Comparison of ENCODE assay signal across 8 cellular contexts in the genomic region with DNA sequence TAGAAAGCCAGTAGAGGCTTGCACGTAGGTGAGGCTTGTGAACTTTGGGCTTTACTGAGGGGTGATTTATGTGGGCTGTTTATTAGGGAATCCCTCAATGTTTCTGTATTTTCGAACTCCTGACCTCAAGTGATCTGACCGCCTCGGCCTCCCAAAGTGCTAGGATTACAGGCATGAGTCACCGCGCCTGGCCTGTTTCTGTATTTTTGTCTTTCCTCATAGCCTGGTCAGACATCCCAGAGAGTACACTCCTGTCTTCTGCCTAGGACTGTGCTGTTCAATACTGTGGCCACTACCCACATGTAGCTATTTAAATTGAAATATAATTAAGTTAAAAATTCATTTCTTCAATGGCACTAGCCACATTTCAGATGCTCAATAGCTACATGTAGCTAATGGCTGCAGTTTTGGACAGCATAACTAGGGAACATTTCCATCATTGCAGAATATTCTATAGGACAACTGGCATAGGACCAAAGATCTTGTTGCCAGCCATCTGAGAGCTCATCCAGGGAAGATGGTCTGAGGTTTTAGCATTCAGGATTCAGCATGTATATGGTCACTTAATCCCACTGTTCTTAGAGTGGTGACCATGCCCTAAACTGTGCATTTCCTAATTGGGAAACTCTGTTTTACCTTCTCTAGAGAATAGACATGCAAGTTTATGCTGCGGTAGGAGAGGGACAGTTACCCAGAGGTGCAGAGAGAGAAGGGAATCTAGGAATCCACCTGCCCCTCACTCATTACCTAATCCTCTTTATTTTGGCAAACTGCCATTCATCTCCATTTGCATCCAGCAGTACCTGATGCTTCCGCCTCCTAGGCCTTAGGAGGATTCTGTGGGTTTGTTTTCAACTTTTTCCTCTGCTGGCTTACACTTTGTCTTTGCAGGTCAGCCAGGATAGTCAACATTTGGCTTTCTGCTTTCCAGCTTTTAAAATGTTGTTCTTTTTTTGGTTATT.
DNase-seq lines count a peak whose midpoint lies in the region; ATAC-seq lines count a peak whose summit lies in the region.

No MANE protein-coding gene starts in this region.

- H2BK12ac ChIP-seq in trophoblast cell (ENCODE audit: low read length), result peak overlapping the region; percentile 65

- H3K27me3 Mint-ChIP-seq in stimulated activated memory B cell treated with anti-CD40 and anti-IgM and Interleukin-4, amounts not matched to agents 10 μg/mL and 1 μg/mL and 100 μg/mL, for 72 hours, result no peaks in the 10 kb centered on the region

- no peak overlapping the region for H4K12ac ChIP-seq in trophoblast cell (ENCODE audit: low read depth, low read length)

- no peak overlapping the region for H3K23ac ChIP-seq in trophoblast cell (ENCODE audit: low read length)

- H4K8ac ChIP-seq in trophoblast cell (ENCODE audit: low read depth, low read length), result peak overlapping the region; percentile 11

- H3K9me3 ChIP-seq in GM23248 (ENCODE audit: low read depth) (no peaks in the 10 kb centered on the region), endocrine pancreas (ENCODE audit: control insufficient read depth, low read length) (no peaks in the 10 kb centered on the region), trophoblast cell (ENCODE audit: insufficient read depth, low read depth, low read length) (no peaks in the 10 kb centered on the region)

- peak overlapping the region; percentile 51 for H4K91ac ChIP-seq in trophoblast cell (ENCODE audit: low read depth, low read length)

- H3K9me3 Mint-ChIP-seq in stimulated activated memory B cell treated with anti-CD40 and anti-IgM and Interleukin-4, amounts not matched to agents 10 μg/mL and 1 μg/mL and 100 μg/mL, for 72 hours, result peaks cover 8% of the 10 kb centered on the region

- H3K27me3 ChIP-seq in GM23248 (replicated peaks; ENCODE audit: insufficient read depth) (no peaks in the 10 kb centered on the region), endocrine pancreas (ENCODE audit: control insufficient read depth, insufficient read depth, low read length) (no peaks in the 10 kb centered on the region), trophoblast cell (ENCODE audit: insufficient read depth, low read length) (no peaks in the 10 kb centered on the region)

- peaks cover 51% of the 10 kb centered on the region for H3K4me1 Mint-ChIP-seq in stimulated activated memory B cell treated with anti-CD40 and anti-IgM and Interleukin-4, amounts not matched to agents 10 μg/mL and 1 μg/mL and 100 μg/mL, for 72 hours

- H3K4me2 ChIP-seq in GM23248 (ENCODE audit: unreplicated experiment) (peak overlapping the region; percentile 23), trophoblast cell (ENCODE audit: low read length) (no peak overlapping the region)

- H3K9me2 ChIP-seq in GM23248 (ENCODE audit: insufficient read depth), result no peaks in the 10 kb centered on the region

- no peaks in the 10 kb centered on the region for H4K20me1 ChIP-seq in GM23248 (ENCODE audit: insufficient read depth)

- peak overlapping the region; percentile 21 for H3K18ac ChIP-seq in trophoblast cell (ENCODE audit: low read length)

- peak overlapping the region; percentile 55 for H2BK120ac ChIP-seq in trophoblast cell (ENCODE audit: insufficient read depth, low read length, poor library complexity)

- peak; percentile 70 for DNase-seq in GM23248
- DNase-seq in NCI-H2171 treated with DMSO at 0.1 percent for 48 hours (lab: John Stamatoyannopoulos, UW), result peak; percentile 75
- DNase-seq in trophoblast cell, result peak in 1 of 2 donors; percentile 25
- DNase-seq in stimulated activated CD4-positive, alpha-beta T cell treated with anti-CD3 and anti-CD28 coated beads, Interleukin-4, amount 100 ng/mL, for 1 hour, result no peak
- DNase-seq in activated CD4-positive, CD25-positive, alpha-beta regulatory T cell (lab: John Stamatoyannopoulos, UW), result no peak

- WGBS in GM23248 (ENCODE audit: low coverage in 1 of 2, low lambda C conversion rate in 2 of 2, missing lambda C conversion rate in 2 of 2), 2 experiments, result 14% methylated on average over 8 of the region's 8 CpGs
- no CpG with 5 or more reads among the region's 8 CpGs for WGBS in trophoblast cell (ENCODE audit: extremely low coverage, insufficient coverage, insufficient read length)

- H3K4me3 ChIP-seq in GM23248 (peak overlapping the region; percentile 20; the same call in 1 of the 2 replicates), endocrine pancreas (ENCODE audit: control insufficient read depth, insufficient read depth, low read length) (no peak overlapping the region), trophoblast cell (ENCODE audit: low read depth, low read length) (no peak overlapping the region)

- H3K14ac ChIP-seq in trophoblast cell (ENCODE audit: low read length), result peak overlapping the region; percentile 70

- no peak for ATAC-seq in GM18517 (IDR thresholded peaks at IDR 0.05; ENCODE audit: unreplicated experiment)
- no peak for ATAC-seq in stimulated activated memory B cell treated with anti-CD40 and anti-IgM and Interleukin-4, amounts not matched to agents 10 μg/mL and 1 μg/mL and 100 μg/mL, for 72 hours

- H3K79me2 ChIP-seq in GM23248 (ENCODE audit: insufficient read depth) (peaks cover 65% of the 10 kb centered on the region), trophoblast cell (ENCODE audit: control insufficient read depth, insufficient read depth, low read length, poor library complexity) (no peaks in the 10 kb centered on the region)

- H3F3A ChIP-seq in GM23248 (ENCODE audit: insufficient read depth), result peaks cover 11% of the 10 kb centered on the region

- peaks cover 34% of the 10 kb centered on the region for H3K4me1 ChIP-seq in GM23248 (ENCODE audit: insufficient read depth)
- H3K4me1 ChIP-seq in endocrine pancreas (ENCODE audit: control insufficient read depth, insufficient read depth, low read length), result peaks cover 27% of the 10 kb centered on the region
- peaks cover 5 to 7% of the 10 kb centered on the region in 2 experiments for H3K4me1 ChIP-seq in trophoblast cell (ENCODE audit: control insufficient read depth in 1 of 2, insufficient read depth in 2 of 2, low read length in 2 of 2)

- H3K36me3 ChIP-seq in GM23248 (ENCODE audit: low read depth) (no peaks in the 10 kb centered on the region), endocrine pancreas (ENCODE audit: control insufficient read depth, insufficient read depth, low read length) (no peaks in the 10 kb centered on the region), trophoblast cell (ENCODE audit: control insufficient read depth in 1 of 2, insufficient read depth in 2 of 2, low read length in 2 of 2) (peaks cover 0 to 3% of the 10 kb centered on the region in 2 experiments)

- H3K27ac ChIP-seq in GM23248 (peak overlapping the region; percentile 25; the same call in 1 of the 2 replicates), trophoblast cell (ENCODE audit: low read depth, low read length) (peak overlapping the region; percentile 27)

- peak overlapping the region; percentile 83 for H2AK5ac ChIP-seq in trophoblast cell (ENCODE audit: low read length)

- peak overlapping the region; percentile 41 for H3K4ac ChIP-seq in trophoblast cell (ENCODE audit: low read depth, low read length)

- H3K27ac Mint-ChIP-seq in stimulated activated memory B cell treated with anti-CD40 and anti-IgM and Interleukin-4, amounts not matched to agents 10 μg/mL and 1 μg/mL and 100 μg/mL, for 72 hours, result no peak overlapping the region

- H3K4me3 Mint-ChIP-seq in stimulated activated memory B cell treated with anti-CD40 and anti-IgM and Interleukin-4, amounts not matched to agents 10 μg/mL and 1 μg/mL and 100 μg/mL, for 72 hours, result no peak overlapping the region

- in situ Hi-C loops in GM23248 (cut with MboI), result no loop called here

- H3K36me3 Mint-ChIP-seq in stimulated activated memory B cell treated with anti-CD40 and anti-IgM and Interleukin-4, amounts not matched to agents 10 μg/mL and 1 μg/mL and 100 μg/mL, for 72 hours, result peaks cover 22% of the 10 kb centered on the region

- H3K79me1 ChIP-seq in trophoblast cell (ENCODE audit: low read length), result peaks cover 2% of the 10 kb centered on the region

- H3K9ac ChIP-seq in GM23248 (peak overlapping the region; percentile 33), endocrine pancreas (ENCODE audit: control insufficient read depth, insufficient read depth, low read length) (peak overlapping the region; percentile 26), trophoblast cell (ENCODE audit: low read length) (no peak overlapping the region)

- H2AFZ ChIP-seq in GM23248 (no peak overlapping the region), trophoblast cell (ENCODE audit: insufficient read depth, low read length, poor library complexity) (no peak overlapping the region)

- peak overlapping the region; percentile 39 for H2BK5ac ChIP-seq in trophoblast cell (ENCODE audit: low read depth, low read length, poor library complexity)

Comparison
In these comparisons a context has a peak if more than half of its experiments do, and no peak if none do; other contexts are left out.
1. DNase-seq: peak in GM23248 (single experiment) and NCI-H2171 treated with DMSO at 0.1 percent for 48 hours (single experiment); none in stimulated activated CD4-positive, alpha-beta T cell treated with anti-CD3 and anti-CD28 coated beads, Interleukin-4, amount 100 ng/mL, for 1 hour (single experiment) and activated CD4-positive, CD25-positive, alpha-beta regulatory T cell (0 of 4).